Comparison of ENCODE assay signal across 8 cellular contexts in genomic region chr11:19788435-19788834, GRCh38.
"Had no signal": no experiment of that assay in that cellular context is flagged by ENCODE, and none has a peak within 500 bp of the region (broad histone marks: within the 10 kb centered on the region; RNA-seq: fewer than 3 reads in every experiment).

No MANE protein-coding gene starts in this region.

- H2AFZ ChIP-seq: GM23338 had no signal

- H3K27ac ChIP-seq: HL-60 had no signal

- DNase-seq: H7, KBM-7 had no signal

- H3K4me1 ChIP-seq: HAP-1 had no signal

- H3K4me3 Mint-ChIP-seq: GM23338, IgD-negative memory B cell had no signal

- H3K36me3 ChIP-seq: HAP-1 had no signal

- H3K9me3 Mint-ChIP-seq: GM23338, IgD-negative memory B cell had no signal

- H3K9me3 ChIP-seq: HAP-1 had no signal

- H3K4me3 ChIP-seq: GM23338, HAP-1 had no signal

- ATAC-seq: GM23338, HCT116, HepG2 had no signal

- H3K4me2 ChIP-seq: GM23338 had no signal

- H3K36me3 Mint-ChIP-seq: IgD-negative memory B cell had no signal

- H3K27ac Mint-ChIP-seq: GM23338, IgD-negative memory B cell had no signal
